2 cellular contexts compared by ENCODE assay signal in the genomic region with DNA sequence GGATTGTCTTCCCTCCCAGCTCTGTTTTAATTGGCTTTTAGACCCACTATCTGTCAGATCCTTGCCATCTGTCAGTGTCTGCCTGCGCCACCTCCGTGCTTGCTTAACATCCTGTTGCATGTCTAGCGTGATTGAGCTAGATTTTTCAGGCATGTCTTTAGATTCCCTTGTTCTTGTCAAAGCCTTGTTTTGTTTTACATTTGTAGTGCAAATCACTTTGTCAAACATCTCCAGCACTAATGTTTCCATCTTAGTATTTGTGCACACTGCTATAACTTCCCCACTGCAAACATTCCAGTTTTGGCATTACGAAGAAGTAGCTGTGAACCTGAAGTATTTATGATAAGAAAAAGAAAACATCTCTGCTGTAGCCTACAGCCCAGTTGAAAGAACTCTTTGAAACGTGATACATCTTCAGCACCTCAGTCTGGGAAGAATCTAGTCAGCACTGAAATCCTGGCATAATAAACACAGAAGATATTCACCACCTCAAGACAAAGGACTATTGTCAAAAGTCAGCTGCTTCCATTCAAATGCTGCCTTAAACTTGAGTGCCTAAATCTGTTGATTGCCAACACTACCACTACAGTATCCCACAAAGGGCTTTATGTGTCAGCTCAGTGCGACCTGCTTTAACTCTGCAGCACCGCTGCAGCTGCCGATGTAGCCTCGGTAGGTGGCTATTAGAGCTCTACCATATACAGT.
TF ChIP-seq lines count a peak whose summit lies in the region.

No MANE protein-coding gene starts in this region.

TF ChIP-seq in HepG2, 621 proteins besides CTCF, POLR2A, EP300 and RAD21 (continued from another document and continues in another):
- TF ChIP-seq, protein P1, sequence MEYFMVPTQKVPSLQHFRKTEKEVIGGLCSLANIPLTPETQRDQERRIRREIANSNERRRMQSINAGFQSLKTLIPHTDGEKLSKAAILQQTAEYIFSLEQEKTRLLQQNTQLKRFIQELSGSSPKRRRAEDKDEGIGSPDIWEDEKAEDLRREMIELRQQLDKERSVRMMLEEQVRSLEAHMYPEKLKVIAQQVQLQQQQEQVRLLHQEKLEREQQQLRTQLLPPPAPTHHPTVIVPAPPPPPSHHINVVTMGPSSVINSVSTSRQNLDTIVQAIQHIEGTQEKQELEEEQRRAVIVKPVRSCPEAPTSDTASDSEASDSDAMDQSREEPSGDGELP (IDR thresholded peaks at IDR 0.05; ENCODE audit: borderline replicate concordance, low read depth), result peak; percentile 45; the same call in 1 of the 2 replicates
- TF ChIP-seq GFI1 (CRISPR knock-in tag; IDR thresholded peaks at IDR 0.05; ENCODE audit: borderline replicate concordance) (peak; percentile 43), IRF2 (CRISPR knock-in tag; IDR thresholded peaks at IDR 0.05) (no peak), MEF2D (CRISPR knock-in tag; IDR thresholded peaks at IDR 0.05) (no peak), BRD4 (CRISPR knock-in tag; IDR thresholded peaks at IDR 0.05) (no peak), JUND (CRISPR knock-in tag; IDR thresholded peaks at IDR 0.05) (no peak), ZBTB8A (CRISPR knock-in tag; IDR thresholded peaks at IDR 0.05; ENCODE audit: borderline replicate concordance, low read depth) (no peak), PITX1 (CRISPR knock-in tag; IDR thresholded peaks at IDR 0.05) (no peak), AKAP8 (CRISPR knock-in tag; IDR thresholded peaks at IDR 0.05) (no peak), SIX4 (CRISPR knock-in tag; IDR thresholded peaks at IDR 0.05) (peak; percentile 88), CBFB (CRISPR knock-in tag; IDR thresholded peaks at IDR 0.05) (no peak), HMG20A (CRISPR knock-in tag; IDR thresholded peaks at IDR 0.05; ENCODE audit: borderline replicate concordance) (peak; percentile 15; the same call in 1 of the 2 replicates), LCORL (IDR thresholded peaks at IDR 0.05) (no peak), LCORL (CRISPR knock-in tag; IDR thresholded peaks at IDR 0.05) (no peak), PRPF4 (IDR thresholded peaks at IDR 0.05; ENCODE audit: low read depth, low read length, poor library complexity, severe bottlenecking) (peak; percentile 93), ZNF605 (CRISPR knock-in tag; IDR thresholded peaks at IDR 0.05) (no peak), RBM39 (IDR thresholded peaks at IDR 0.05; ENCODE audit: low read depth, low read length, poor library complexity, severe bottlenecking) (no peak), FOXP1 (IDR thresholded peaks at IDR 0.05) (no peak), FOXP1 (CRISPR knock-in tag; IDR thresholded peaks at IDR 0.05) (peak; percentile 25; the same call in 1 of the 2 replicates), ZNF260 (CRISPR knock-in tag; IDR thresholded peaks at IDR 0.05; ENCODE audit: borderline replicate concordance, low read depth) (no peak)
- TF ChIP-seq, protein P2, sequence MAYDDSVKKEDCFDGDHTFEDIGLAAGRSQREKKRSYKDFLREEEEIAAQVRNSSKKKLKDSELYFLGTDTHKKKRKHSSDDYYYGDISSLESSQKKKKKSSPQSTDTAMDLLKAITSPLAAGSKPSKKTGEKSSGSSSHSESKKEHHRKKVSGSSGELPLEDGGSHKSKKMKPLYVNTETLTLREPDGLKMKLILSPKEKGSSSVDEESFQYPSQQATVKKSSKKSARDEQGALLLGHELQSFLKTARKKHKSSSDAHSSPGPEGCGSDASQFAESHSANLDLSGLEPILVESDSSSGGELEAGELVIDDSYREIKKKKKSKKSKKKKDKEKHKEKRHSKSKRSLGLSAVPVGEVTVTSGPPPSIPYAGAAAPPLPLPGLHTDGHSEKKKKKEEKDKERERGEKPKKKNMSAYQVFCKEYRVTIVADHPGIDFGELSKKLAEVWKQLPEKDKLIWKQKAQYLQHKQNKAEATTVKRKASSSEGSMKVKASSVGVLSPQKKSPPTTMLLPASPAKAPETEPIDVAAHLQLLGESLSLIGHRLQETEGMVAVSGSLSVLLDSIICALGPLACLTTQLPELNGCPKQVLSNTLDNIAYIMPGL (CRISPR knock-in tag; IDR thresholded peaks at IDR 0.05; ENCODE audit: borderline replicate concordance in 1 of 2, low read depth in 1 of 2), result no peak
- TF ChIP-seq, protein P3, sequence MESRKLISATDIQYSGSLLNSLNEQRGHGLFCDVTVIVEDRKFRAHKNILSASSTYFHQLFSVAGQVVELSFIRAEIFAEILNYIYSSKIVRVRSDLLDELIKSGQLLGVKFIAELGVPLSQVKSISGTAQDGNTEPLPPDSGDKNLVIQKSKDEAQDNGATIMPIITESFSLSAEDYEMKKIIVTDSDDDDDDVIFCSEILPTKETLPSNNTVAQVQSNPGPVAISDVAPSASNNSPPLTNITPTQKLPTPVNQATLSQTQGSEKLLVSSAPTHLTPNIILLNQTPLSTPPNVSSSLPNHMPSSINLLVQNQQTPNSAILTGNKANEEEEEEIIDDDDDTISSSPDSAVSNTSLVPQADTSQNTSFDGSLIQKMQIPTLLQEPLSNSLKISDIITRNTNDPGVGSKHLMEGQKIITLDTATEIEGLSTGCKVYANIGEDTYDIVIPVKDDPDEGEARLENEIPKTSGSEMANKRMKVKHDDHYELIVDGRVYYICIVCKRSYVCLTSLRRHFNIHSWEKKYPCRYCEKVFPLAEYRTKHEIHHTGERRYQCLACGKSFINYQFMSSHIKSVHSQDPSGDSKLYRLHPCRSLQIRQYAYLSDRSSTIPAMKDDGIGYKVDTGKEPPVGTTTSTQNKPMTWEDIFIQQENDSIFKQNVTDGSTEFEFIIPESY (CRISPR knock-in tag; IDR thresholded peaks at IDR 0.05), result peak; percentile 39; the same call in 1 of the 2 replicates
- TF ChIP-seq, protein P4, sequence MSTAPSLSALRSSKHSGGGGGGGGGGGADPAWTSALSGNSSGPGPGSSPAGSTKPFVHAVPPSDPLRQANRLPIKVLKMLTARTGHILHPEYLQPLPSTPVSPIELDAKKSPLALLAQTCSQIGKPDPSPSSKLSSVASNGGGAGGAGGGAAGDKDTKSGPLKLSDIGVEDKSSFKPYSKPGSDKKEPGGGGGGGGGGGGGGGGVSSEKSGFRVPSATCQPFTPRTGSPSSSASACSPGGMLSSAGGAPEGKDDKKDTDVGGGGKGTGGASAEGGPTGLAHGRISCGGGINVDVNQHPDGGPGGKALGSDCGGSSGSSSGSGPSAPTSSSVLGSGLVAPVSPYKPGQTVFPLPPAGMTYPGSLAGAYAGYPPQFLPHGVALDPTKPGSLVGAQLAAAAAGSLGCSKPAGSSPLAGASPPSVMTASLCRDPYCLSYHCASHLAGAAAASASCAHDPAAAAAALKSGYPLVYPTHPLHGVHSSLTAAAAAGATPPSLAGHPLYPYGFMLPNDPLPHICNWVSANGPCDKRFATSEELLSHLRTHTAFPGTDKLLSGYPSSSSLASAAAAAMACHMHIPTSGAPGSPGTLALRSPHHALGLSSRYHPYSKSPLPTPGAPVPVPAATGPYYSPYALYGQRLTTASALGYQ (CRISPR knock-in tag; IDR thresholded peaks at IDR 0.05), result no peak

TF ChIP-seq in K562, 482 proteins besides CTCF, POLR2A, EP300 and RAD21 (continued from another document and continues in another):
- TF ChIP-seq, protein P5, sequence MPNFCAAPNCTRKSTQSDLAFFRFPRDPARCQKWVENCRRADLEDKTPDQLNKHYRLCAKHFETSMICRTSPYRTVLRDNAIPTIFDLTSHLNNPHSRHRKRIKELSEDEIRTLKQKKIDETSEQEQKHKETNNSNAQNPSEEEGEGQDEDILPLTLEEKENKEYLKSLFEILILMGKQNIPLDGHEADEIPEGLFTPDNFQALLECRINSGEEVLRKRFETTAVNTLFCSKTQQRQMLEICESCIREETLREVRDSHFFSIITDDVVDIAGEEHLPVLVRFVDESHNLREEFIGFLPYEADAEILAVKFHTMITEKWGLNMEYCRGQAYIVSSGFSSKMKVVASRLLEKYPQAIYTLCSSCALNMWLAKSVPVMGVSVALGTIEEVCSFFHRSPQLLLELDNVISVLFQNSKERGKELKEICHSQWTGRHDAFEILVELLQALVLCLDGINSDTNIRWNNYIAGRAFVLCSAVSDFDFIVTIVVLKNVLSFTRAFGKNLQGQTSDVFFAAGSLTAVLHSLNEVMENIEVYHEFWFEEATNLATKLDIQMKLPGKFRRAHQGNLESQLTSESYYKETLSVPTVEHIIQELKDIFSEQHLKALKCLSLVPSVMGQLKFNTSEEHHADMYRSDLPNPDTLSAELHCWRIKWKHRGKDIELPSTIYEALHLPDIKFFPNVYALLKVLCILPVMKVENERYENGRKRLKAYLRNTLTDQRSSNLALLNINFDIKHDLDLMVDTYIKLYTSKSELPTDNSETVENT (CRISPR knock-in tag; IDR thresholded peaks at IDR 0.05), result no peak
- TF ChIP-seq, protein P6, sequence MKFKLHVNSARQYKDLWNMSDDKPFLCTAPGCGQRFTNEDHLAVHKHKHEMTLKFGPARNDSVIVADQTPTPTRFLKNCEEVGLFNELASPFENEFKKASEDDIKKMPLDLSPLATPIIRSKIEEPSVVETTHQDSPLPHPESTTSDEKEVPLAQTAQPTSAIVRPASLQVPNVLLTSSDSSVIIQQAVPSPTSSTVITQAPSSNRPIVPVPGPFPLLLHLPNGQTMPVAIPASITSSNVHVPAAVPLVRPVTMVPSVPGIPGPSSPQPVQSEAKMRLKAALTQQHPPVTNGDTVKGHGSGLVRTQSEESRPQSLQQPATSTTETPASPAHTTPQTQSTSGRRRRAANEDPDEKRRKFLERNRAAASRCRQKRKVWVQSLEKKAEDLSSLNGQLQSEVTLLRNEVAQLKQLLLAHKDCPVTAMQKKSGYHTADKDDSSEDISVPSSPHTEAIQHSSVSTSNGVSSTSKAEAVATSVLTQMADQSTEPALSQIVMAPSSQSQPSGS (CRISPR knock-in tag; IDR thresholded peaks at IDR 0.05), result no peak
- TF ChIP-seq ZNF695 (CRISPR knock-in tag; IDR thresholded peaks at IDR 0.05) (no peak), ARID1B (IDR thresholded peaks at IDR 0.05) (0 out of 2 replicates have a peak, but pooled peaks have one; percentile 29), ZFP1 (CRISPR knock-in tag; IDR thresholded peaks at IDR 0.05) (no peak), ZNF23 (CRISPR knock-in tag; IDR thresholded peaks at IDR 0.05) (no peak), CHCHD3 (CRISPR knock-in tag; IDR thresholded peaks at IDR 0.05) (no peak), PTRF (tag; IDR thresholded peaks at IDR 0.05) (no peak), NFIC (IDR thresholded peaks at IDR 0.05) (no peak), MCM7 (IDR thresholded peaks at IDR 0.05) (no peak), NCOA2 (IDR thresholded peaks at IDR 0.05; ENCODE audit: partially characterized antibody in 2 of 2) (no peak), ELF4 (CRISPR knock-in tag; IDR thresholded peaks at IDR 0.05) (no peak), CBX5 (IDR thresholded peaks at IDR 0.05; ENCODE audit: borderline replicate concordance, low read depth) (no peak), GATAD2A (IDR thresholded peaks at IDR 0.05) (no peak), RBM34 (IDR thresholded peaks at IDR 0.05; ENCODE audit: borderline replicate concordance, insufficient read depth, low read length) (no peak), NCOR1 (IDR thresholded peaks at IDR 0.05) (0 out of 2 replicates have a peak, but pooled peaks have one; percentile 10), TRIM24 (IDR thresholded peaks at IDR 0.05) (peak in 1 of 2 experiments; percentile 32; a peak in 1 of 4 replicates), SREBF1 (IDR thresholded peaks at IDR 0.05; ENCODE audit: borderline replicate concordance, low read depth, low read length) (no peak), ZNF76 (CRISPR knock-in tag; IDR thresholded peaks at IDR 0.05; ENCODE audit: borderline replicate concordance) (no peak), PTTG1 (tag; IDR thresholded peaks at IDR 0.05; ENCODE audit: low read depth) (no peak), ZBTB1 (CRISPR knock-in tag; IDR thresholded peaks at IDR 0.05; ENCODE audit: borderline replicate concordance, low read depth) (no peak)
- TF ChIP-seq, protein P7, sequence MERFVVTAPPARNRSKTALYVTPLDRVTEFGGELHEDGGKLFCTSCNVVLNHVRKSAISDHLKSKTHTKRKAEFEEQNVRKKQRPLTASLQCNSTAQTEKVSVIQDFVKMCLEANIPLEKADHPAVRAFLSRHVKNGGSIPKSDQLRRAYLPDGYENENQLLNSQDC (CRISPR knock-in tag; IDR thresholded peaks at IDR 0.05), result no peak
- TF ChIP-seq, protein P8, sequence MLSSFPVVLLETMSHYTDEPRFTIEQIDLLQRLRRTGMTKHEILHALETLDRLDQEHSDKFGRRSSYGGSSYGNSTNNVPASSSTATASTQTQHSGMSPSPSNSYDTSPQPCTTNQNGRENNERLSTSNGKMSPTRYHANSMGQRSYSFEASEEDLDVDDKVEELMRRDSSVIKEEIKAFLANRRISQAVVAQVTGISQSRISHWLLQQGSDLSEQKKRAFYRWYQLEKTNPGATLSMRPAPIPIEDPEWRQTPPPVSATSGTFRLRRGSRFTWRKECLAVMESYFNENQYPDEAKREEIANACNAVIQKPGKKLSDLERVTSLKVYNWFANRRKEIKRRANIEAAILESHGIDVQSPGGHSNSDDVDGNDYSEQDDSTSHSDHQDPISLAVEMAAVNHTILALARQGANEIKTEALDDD (IDR thresholded peaks at IDR 0.05), result no peak
- TF ChIP-seq, protein P9, sequence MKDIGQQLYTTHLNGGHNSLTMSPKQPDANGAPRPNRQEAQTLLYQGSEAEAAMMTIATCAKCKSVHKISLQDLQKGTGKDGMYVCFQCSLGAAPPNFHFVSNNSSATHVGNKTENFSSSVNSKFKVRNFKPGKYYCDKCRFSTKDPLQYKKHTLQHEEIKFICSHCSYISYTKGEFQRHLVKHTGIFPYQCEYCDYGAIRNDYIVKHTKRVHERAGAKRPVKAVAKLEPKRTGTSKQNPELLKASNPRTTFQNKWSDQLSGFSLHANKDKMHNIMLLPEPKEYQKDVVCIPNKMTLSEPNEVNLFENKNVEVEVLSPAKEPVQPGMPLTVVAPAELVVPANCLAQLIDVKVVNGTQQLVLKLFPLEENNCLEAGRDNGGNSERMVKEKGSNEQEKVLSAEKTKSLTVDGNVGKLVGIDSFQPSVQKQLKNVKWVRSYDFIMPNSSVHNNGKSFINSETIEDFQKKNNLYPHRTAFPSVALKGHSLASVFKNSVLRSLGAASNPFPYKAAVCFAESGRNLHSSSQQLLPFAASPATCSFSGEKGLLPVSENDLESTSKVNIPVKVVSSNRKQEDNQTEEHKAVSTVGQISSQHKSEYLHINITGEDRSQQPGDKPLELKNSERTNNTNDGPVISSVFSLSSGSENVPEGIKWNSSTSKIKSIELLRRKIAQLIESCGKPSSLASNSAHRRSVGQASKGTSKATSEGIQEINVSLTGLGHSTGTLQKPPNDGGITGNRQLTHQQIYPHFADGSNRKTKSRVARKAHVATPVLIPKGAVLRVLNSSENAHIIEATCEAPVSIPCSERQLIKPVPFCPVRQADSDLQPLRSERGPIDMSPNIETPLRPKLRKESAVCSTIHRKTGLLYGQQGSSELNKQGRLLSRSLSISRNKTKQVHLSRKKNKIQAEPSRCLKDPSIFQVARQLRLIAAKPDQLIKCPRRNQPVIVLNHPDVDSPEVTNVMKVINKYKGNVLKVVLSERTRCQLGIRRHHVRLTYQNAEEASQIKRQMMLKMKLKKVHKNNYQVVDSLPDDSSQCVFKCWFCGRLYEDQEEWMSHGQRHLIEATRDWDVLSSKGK (CRISPR knock-in tag; IDR thresholded peaks at IDR 0.05), result no peak
- TF ChIP-seq, protein P10, sequence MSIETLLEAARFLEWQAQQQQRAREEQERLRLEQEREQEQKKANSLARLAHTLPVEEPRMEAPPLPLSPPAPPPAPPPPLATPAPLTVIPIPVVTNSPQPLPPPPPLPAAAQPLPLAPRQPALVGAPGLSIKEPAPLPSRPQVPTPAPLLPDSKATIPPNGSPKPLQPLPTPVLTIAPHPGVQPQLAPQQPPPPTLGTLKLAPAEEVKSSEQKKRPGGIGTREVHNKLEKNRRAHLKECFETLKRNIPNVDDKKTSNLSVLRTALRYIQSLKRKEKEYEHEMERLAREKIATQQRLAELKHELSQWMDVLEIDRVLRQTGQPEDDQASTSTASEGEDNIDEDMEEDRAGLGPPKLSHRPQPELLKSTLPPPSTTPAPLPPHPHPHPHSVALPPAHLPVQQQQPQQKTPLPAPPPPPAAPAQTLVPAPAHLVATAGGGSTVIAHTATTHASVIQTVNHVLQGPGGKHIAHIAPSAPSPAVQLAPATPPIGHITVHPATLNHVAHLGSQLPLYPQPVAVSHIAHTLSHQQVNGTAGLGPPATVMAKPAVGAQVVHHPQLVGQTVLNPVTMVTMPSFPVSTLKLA (conservative IDR thresholded peaks at IDR 0.05), result 0 out of 4 replicates have a peak, but pooled peaks of 1 of the 2 experiments have one; percentile 19
